1 cellular context compared by ENCODE assay signal in the genomic region with DNA sequence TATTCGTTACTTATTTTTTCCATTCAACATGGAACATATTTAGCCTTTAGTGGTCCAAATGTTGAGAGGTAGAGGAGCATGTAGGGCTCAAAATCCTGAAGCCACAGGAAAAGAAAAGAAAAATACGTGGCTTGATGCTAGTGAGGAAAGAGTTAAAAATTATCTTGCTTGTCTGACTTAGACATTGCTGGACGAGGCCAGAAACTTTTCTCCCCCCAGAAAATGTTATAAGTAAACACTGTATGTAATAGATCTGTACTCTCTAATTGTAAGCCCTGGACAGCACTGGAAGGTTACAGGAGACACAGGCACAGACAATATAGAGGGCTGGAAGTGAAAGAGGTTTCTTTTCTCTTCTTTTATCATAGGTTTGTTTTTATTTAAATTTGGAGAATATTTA.
TF ChIP-seq lines count a peak whose summit lies in the region.

No MANE protein-coding gene starts in this region.

TF ChIP-seq in HepG2, 621 proteins besides CTCF, POLR2A, EP300 and RAD21 (continued from another document):
- TF ChIP-seq ZNF142 (CRISPR knock-in tag; IDR thresholded peaks at IDR 0.05) (peak; percentile 42; the same call in 1 of the 2 replicates), FOXP1 (IDR thresholded peaks at IDR 0.05) (no peak), FOXP1 (CRISPR knock-in tag; IDR thresholded peaks at IDR 0.05) (peak; percentile 62; the same call in 1 of the 2 replicates), ARID3A (IDR thresholded peaks at IDR 0.05; ENCODE audit: low read depth, low read length) (peak; percentile 64), MED1 (CRISPR knock-in tag; IDR thresholded peaks at IDR 0.05) (peak; percentile 74), PAXIP1 (CRISPR knock-in tag; conservative IDR thresholded peaks at IDR 0.05) (peak; percentile 63), TARDBP (CRISPR knock-in tag; IDR thresholded peaks at IDR 0.05) (0 out of 2 replicates have a peak, but pooled peaks have one; percentile 18), SIX1 (CRISPR knock-in tag; IDR thresholded peaks at IDR 0.05; ENCODE audit: borderline replicate concordance) (peak; percentile 54; the same call in 1 of the 2 replicates), SOX5 (CRISPR knock-in tag; IDR thresholded peaks at IDR 0.05; ENCODE audit: borderline replicate concordance) (peak; percentile 50; the same call in 1 of the 2 replicates), ZSCAN22 (CRISPR knock-in tag; IDR thresholded peaks at IDR 0.05) (no peak), NFRKB (IDR thresholded peaks at IDR 0.05) (no peak), FOXK1 (CRISPR knock-in tag; IDR thresholded peaks at IDR 0.05; ENCODE audit: borderline replicate concordance, low read depth) (0 out of 2 replicates have a peak, but pooled peaks have one; percentile 18), FOXA3 (CRISPR knock-in tag; IDR thresholded peaks at IDR 0.05) (peak; percentile 67), SOX13 (IDR thresholded peaks at IDR 0.05) (no peak), SOX13 (CRISPR knock-in tag; conservative IDR thresholded peaks at IDR 0.05 in 1 of 2, IDR thresholded peaks at IDR 0.05 in 1 of 2) (peak in 1 of 2 experiments; percentile 53; a peak in 1 of 4 replicates), ERF (CRISPR knock-in tag; IDR thresholded peaks at IDR 0.05) (peak; percentile 28; the same call in 1 of the 2 replicates), ZNF614 (CRISPR knock-in tag; IDR thresholded peaks at IDR 0.05; ENCODE audit: borderline replicate concordance) (peak; percentile 77; the same call in 1 of the 2 replicates), YEATS4 (CRISPR knock-in tag; IDR thresholded peaks at IDR 0.05; ENCODE audit: borderline replicate concordance) (0 out of 2 replicates have a peak, but pooled peaks have one; percentile 35), SP5 (CRISPR knock-in tag; IDR thresholded peaks at IDR 0.05; ENCODE audit: borderline replicate concordance, low read depth) (no peak), ZNF703 (CRISPR knock-in tag; IDR thresholded peaks at IDR 0.05; ENCODE audit: borderline replicate concordance) (no peak), PHF21A (CRISPR knock-in tag; IDR thresholded peaks at IDR 0.05) (peak; percentile 33; the same call in 1 of the 2 replicates), RXRB (CRISPR knock-in tag; IDR thresholded peaks at IDR 0.05; ENCODE audit: borderline replicate concordance) (peak; percentile 44; the same call in 1 of the 2 replicates), SAP130 (CRISPR knock-in tag; IDR thresholded peaks at IDR 0.05; ENCODE audit: low read depth) (peak; percentile 37; the same call in 1 of the 2 replicates), ZSCAN9 (CRISPR knock-in tag; IDR thresholded peaks at IDR 0.05; ENCODE audit: borderline replicate concordance) (0 out of 2 replicates have a peak, but pooled peaks have one; percentile 38), FOXA1 (IDR thresholded peaks at IDR 0.05) (no peak), FOXA1 (CRISPR knock-in tag; IDR thresholded peaks at IDR 0.05) (0 out of 2 replicates have a peak, but pooled peaks have one; percentile 51), IRF2 (CRISPR knock-in tag; IDR thresholded peaks at IDR 0.05) (no peak), RARA (CRISPR knock-in tag; IDR thresholded peaks at IDR 0.05) (peak; percentile 45), BCL6 (CRISPR knock-in tag; IDR thresholded peaks at IDR 0.05) (peak; percentile 43; the same call in 1 of the 2 replicates)
- TF ChIP-seq, protein P1, sequence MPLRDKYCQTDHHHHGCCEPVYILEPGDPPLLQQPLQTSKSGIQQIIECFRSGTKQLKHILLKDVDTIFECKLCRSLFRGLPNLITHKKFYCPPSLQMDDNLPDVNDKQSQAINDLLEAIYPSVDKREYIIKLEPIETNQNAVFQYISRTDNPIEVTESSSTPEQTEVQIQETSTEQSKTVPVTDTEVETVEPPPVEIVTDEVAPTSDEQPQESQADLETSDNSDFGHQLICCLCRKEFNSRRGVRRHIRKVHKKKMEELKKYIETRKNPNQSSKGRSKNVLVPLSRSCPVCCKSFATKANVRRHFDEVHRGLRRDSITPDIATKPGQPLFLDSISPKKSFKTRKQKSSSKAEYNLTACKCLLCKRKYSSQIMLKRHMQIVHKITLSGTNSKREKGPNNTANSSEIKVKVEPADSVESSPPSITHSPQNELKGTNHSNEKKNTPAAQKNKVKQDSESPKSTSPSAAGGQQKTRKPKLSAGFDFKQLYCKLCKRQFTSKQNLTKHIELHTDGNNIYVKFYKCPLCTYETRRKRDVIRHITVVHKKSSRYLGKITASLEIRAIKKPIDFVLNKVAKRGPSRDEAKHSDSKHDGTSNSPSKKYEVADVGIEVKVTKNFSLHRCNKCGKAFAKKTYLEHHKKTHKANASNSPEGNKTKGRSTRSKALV (CRISPR knock-in tag; IDR thresholded peaks at IDR 0.05): peak; percentile 84
- TF ChIP-seq, protein P2, sequence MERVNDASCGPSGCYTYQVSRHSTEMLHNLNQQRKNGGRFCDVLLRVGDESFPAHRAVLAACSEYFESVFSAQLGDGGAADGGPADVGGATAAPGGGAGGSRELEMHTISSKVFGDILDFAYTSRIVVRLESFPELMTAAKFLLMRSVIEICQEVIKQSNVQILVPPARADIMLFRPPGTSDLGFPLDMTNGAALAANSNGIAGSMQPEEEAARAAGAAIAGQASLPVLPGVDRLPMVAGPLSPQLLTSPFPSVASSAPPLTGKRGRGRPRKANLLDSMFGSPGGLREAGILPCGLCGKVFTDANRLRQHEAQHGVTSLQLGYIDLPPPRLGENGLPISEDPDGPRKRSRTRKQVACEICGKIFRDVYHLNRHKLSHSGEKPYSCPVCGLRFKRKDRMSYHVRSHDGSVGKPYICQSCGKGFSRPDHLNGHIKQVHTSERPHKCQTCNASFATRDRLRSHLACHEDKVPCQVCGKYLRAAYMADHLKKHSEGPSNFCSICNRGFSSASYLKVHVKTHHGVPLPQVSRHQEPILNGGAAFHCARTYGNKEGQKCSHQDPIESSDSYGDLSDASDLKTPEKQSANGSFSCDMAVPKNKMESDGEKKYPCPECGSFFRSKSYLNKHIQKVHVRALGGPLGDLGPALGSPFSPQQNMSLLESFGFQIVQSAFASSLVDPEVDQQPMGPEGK (CRISPR knock-in tag; IDR thresholded peaks at IDR 0.05): peak; percentile 84
- TF ChIP-seq, protein P3, sequence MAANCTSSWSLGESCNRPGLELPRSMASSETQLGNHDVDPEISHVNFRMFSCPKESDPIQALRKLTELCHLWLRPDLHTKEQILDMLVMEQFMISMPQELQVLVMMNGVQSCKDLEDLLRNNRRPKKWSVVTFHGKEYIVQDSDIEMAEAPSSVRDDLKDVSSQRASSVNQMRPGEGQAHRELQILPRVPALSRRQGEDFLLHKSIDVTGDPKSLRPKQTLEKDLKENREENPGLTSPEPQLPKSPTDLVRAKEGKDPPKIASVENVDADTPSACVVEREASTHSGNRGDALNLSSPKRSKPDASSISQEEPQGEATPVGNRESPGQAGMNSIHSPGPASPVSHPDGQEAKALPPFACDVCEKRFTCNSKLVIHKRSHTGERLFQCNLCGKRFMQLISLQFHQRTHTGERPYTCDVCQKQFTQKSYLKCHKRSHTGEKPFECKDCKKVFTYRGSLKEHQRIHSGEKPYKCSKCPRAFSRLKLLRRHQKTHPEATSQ (CRISPR knock-in tag; IDR thresholded peaks at IDR 0.05; ENCODE audit: borderline replicate concordance): no peak
